1 cellular context compared by ENCODE assay signal in genomic region chr3:156577731-156578130, GRCh38.
TF ChIP-seq lines count a peak whose summit lies in the region.

No MANE protein-coding gene starts in this region.

TF ChIP-seq in HEK293T, 16 proteins besides CTCF, POLR2A, EP300 and RAD21:
- TF ChIP-seq ELF4 (IDR thresholded peaks at IDR 0.05) (no peak), L3MBTL2 (conservative IDR thresholded peaks at IDR 0.05) (no peak), ZNF384 (IDR thresholded peaks at IDR 0.05) (no peak), ARNT (IDR thresholded peaks at IDR 0.05) (no peak), BHLHE40 (IDR thresholded peaks at IDR 0.05; ENCODE audit: borderline replicate concordance) (no peak), HDGF (IDR thresholded peaks at IDR 0.05; ENCODE audit: borderline replicate concordance) (no peak), NFRKB (IDR thresholded peaks at IDR 0.05) (no peak)
TF ChIP-seq in HEK293T: peak in this region for 0.
